24 cellular contexts compared by ENCODE assay signal in the genomic region with DNA sequence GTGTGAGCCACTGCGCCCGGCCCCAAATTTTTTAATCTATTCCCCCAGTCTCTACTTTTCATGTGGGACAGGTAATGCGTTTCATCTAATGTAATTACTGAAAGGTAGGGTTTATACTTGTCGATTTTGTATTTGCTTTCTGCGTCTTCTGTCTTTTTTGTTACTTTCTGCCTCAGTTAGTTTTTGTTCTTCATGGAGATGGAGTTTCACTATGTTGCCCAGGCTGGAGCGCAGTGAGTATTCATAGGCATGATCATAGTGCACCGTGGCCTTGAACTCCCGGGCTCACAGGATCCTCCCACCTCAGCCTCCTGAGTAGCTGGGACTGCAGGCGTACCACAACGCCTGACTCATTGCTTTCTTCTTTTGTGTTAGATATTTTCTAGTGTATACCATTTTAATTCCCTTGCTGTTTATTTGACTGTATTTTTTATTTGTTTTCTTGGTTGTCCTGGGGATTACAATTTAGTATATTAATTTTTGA. TPM values are rescaled to one million over a fixed set of nuclear protein-coding genes. Genes with fewer than 3 reads are reported as not detected.
DNase-seq lines count a peak whose midpoint lies in the region; ATAC-seq, FAIRE-seq and TF ChIP-seq lines count a peak whose summit lies in the region.
"Had no signal": no experiment of that assay in that cellular context is flagged by ENCODE, and none has a peak within 500 bp of the region (broad histone marks: within the 10 kb centered on the region; RNA-seq: fewer than 3 reads in every experiment).

No MANE protein-coding gene starts in this region.

- CTCF ChIA-PET in CD4-positive, alpha-beta T cell (lab: Charles Lee): no interaction called here
- CTCF ChIA-PET in CD8-positive, alpha-beta memory T cell (lab: Charles Lee): interaction anchor here (1.3 kb wide), 1 partner anchor 12 kb away, joined by 3 read pairs; no protein-coding TSS in a partner anchor
- CTCF ChIA-PET in SK-N-SH (lab: Yijun Ruan, JAX): no interaction called here

- H3K9ac ChIP-seq in SK-N-SH (no peak overlapping the region), kidney (ENCODE audit: low read length in 2 of 2) (no peak overlapping the region)
- H3K9ac ChIP-seq: BLaER1 treated with 17β-estradiol and CSF1 and Interleukin-3, amounts not matched to agents 10 nM and 100 nM had no signal

- in situ Hi-C loops in transverse colon (cut with MboI; ENCODE audit: low pct_ligation_motif_present in 1 of 4, low pct_unique_long_range_greater_than_20kb in 1 of 4, low sequenced_read_pairs in 3 of 4): no loop called here

- intact Hi-C loops in CD4-positive, alpha-beta T cell (cut with DNase I, micrococcal nuclease): no loop called here
- intact Hi-C loops in sciatic nerve (cut with DNase I): no loop called here
- intact Hi-C loops in kidney (cut with DNase I): no loop called here
- intact Hi-C loops in transverse colon (cut with DNase I; ENCODE audit: low total_unique reads): no loop called here

- H3K27me3 ChIP-seq in CD4-positive, alpha-beta T cell (ENCODE audit: control insufficient read depth, insufficient read depth, low read length): no peaks in the 10 kb centered on the region
- H3K27me3 ChIP-seq in CD8-positive, alpha-beta memory T cell (ENCODE audit: insufficient read depth, low read length, poor library complexity, severe bottlenecking): no peaks in the 10 kb centered on the region
- H3K27me3 ChIP-seq in SK-N-SH (ENCODE audit: insufficient read depth) (no peaks in the 10 kb centered on the region), transverse colon (no peaks in the 10 kb centered on the region)
- H3K27me3 ChIP-seq: BLaER1 treated with 17β-estradiol and CSF1 and Interleukin-3, amounts not matched to agents 10 nM and 100 nM; MG63; SJCRH30 had no signal

- no peak overlapping the region for H2AFZ ChIP-seq in SK-N-SH (ENCODE audit: low read depth)
- H2AFZ ChIP-seq: PC-9 had no signal

- no peak for TF ChIP-seq POLR2A in transverse colon (IDR thresholded peaks at IDR 0.05)

- TF ChIP-seq EP300 in SK-N-SH (IDR thresholded peaks at IDR 0.05; ENCODE audit: borderline replicate concordance in 1 of 2, low read depth in 1 of 2, low read length in 1 of 2) (no peak), transverse colon (IDR thresholded peaks at IDR 0.05; ENCODE audit: low read depth) (no peak)

- no peaks in the 10 kb centered on the region for H3K9me3 ChIP-seq in CD4-positive, alpha-beta T cell (ENCODE audit: control insufficient read depth, low read length)
- no peaks in the 10 kb centered on the region for H3K9me3 ChIP-seq in CD8-positive, alpha-beta memory T cell (ENCODE audit: low read length)
- H3K9me3 ChIP-seq in SK-N-SH (no peaks in the 10 kb centered on the region), kidney (ENCODE audit: control insufficient read depth in 1 of 2, low read length in 2 of 2) (no peaks in the 10 kb centered on the region), transverse colon (no peaks in the 10 kb centered on the region)
- H3K9me3 ChIP-seq: HAP-1, MG63, SJCRH30 had no signal

- H3K79me2 ChIP-seq in SK-N-SH (ENCODE audit: insufficient read depth): peaks cover 100% of the 10 kb centered on the region

- 96% methylated on average over 10 of the region's 10 CpGs for WGBS in SK-N-SH (ENCODE audit: low lambda C conversion rate)
- 95 to 98% methylated on average over 8 to 10 of the region's 10 CpGs for WGBS in transverse colon (ENCODE audit: low coverage in 1 of 2), 2 donors

- no peak for TF ChIP-seq RAD21 in SK-N-SH (IDR thresholded peaks at IDR 0.05; ENCODE audit: low read length)

- H3K4me1 ChIP-seq in CD8-positive, alpha-beta memory T cell (ENCODE audit: insufficient read depth, low read length): peaks cover 27% of the 10 kb centered on the region
- H3K4me1 ChIP-seq in SK-N-SH (ENCODE audit: control insufficient read depth in 1 of 2, insufficient read depth in 2 of 2, low read depth in 1 of 2, low read length in 1 of 2) (no peaks in the 10 kb centered on the region; a peak in 1 of 4 replicates), kidney (ENCODE audit: control insufficient read depth in 1 of 2, insufficient read depth in 1 of 2, low read depth in 1 of 2, low read length in 2 of 2) (no peaks in the 10 kb centered on the region), transverse colon (peaks cover 0 to 18% (median 5%) of the 10 kb centered on the region in 4 donors)
- H3K4me1 ChIP-seq: HAP-1, SJCRH30 had no signal

- no peak overlapping the region for H3K4me3 Mint-ChIP-seq in CD4-positive, alpha-beta T cell
- peak overlapping the region in 1 of 7 donors; percentile 20 for H3K4me3 Mint-ChIP-seq in CD8-positive, alpha-beta memory T cell
- H3K4me3 Mint-ChIP-seq in chondrocyte (ENCODE audit: unreplicated experiment): no peak overlapping the region

- peaks cover 57% of the 10 kb centered on the region for H3K36me3 Mint-ChIP-seq in CD4-positive, alpha-beta T cell (ENCODE audit: low read depth)
- H3K36me3 Mint-ChIP-seq in CD8-positive, alpha-beta memory T cell: peaks cover 0 to 46% (median 20%) of the 10 kb centered on the region in 3 donors
- peaks cover 4% of the 10 kb centered on the region for H3K36me3 Mint-ChIP-seq in chondrocyte (ENCODE audit: low read depth)

- POLR2A ChIA-PET in CD4-positive, alpha-beta T cell (lab: Charles Lee): interaction anchor here (0.6 kb wide), 1 partner anchor 990 kb away, joined by 3 read pairs; no protein-coding TSS in a partner anchor
- POLR2A ChIA-PET in CD8-positive, alpha-beta memory T cell (lab: Charles Lee): no interaction called here
- POLR2A ChIA-PET in SK-N-SH (lab: Yijun Ruan, JAX): no interaction called here

- H3K27ac Mint-ChIP-seq in CD4-positive, alpha-beta T cell: peak overlapping the region; percentile 22
- peak overlapping the region in 5 of 8 donors; percentile 2 to 51 (median 22) for H3K27ac Mint-ChIP-seq in CD8-positive, alpha-beta memory T cell
- H3K27ac Mint-ChIP-seq in chondrocyte (ENCODE audit: unreplicated experiment): no peak overlapping the region

- H3K4me3 ChIP-seq in CD8-positive, alpha-beta memory T cell (ENCODE audit: low read length): no peak overlapping the region
- H3K4me3 ChIP-seq in SK-N-SH (ENCODE audit: low read depth in 2 of 2, low read length in 1 of 2) (no peak overlapping the region), kidney (ENCODE audit: low read length in 2 of 2) (no peak overlapping the region), transverse colon (no peak overlapping the region)
- H3K4me3 ChIP-seq: BLaER1 treated with 17β-estradiol and CSF1 and Interleukin-3, amounts not matched to agents 10 nM and 100 nM; HAP-1; MG63; PC-9; SJCRH30 had no signal

- H3K36me3 ChIP-seq in CD8-positive, alpha-beta memory T cell (ENCODE audit: insufficient read depth, low read length): no peaks in the 10 kb centered on the region
- H3K36me3 ChIP-seq in SK-N-SH (replicated peaks in 1 of 2; ENCODE audit: control insufficient read depth in 1 of 2, insufficient read depth in 2 of 2, low read length in 1 of 2): no peaks in the 10 kb centered on the region
- H3K36me3 ChIP-seq in kidney (ENCODE audit: control insufficient read depth in 1 of 2, insufficient read depth in 2 of 2, low read length in 2 of 2): peaks cover 3% of the 10 kb centered on the region in 2 donors
- no peaks in the 10 kb centered on the region for H3K36me3 ChIP-seq in transverse colon
- H3K36me3 ChIP-seq: MG63, SJCRH30 had no signal

- no peaks in the 10 kb centered on the region for H3K9me2 ChIP-seq in SK-N-SH

- ATAC-seq in CD4-positive, alpha-beta T cell (ENCODE audit: poor library complexity): no peak
- no peak for ATAC-seq in sciatic nerve

- FAIRE-seq in kidney (lab: Jason Lieb, UNC): no peak
- FAIRE-seq: HTR-8/SVneo had no signal

- no peaks in the 10 kb centered on the region for H3K9me3 Mint-ChIP-seq in CD4-positive, alpha-beta T cell
- no peaks in the 10 kb centered on the region for H3K9me3 Mint-ChIP-seq in CD8-positive, alpha-beta memory T cell
- H3K9me3 Mint-ChIP-seq in chondrocyte (ENCODE audit: low read depth): no peaks in the 10 kb centered on the region

- H3F3A ChIP-seq in SK-N-SH (replicated peaks; ENCODE audit: insufficient read depth): no peaks in the 10 kb centered on the region

- peaks cover 57% of the 10 kb centered on the region for H3K4me1 Mint-ChIP-seq in CD4-positive, alpha-beta T cell (ENCODE audit: low read depth)
- H3K4me1 Mint-ChIP-seq in CD8-positive, alpha-beta memory T cell: peaks cover 50 to 70% (median 66%) of the 10 kb centered on the region in 3 donors
- peaks cover 14% of the 10 kb centered on the region for H3K4me1 Mint-ChIP-seq in chondrocyte (ENCODE audit: low read depth)

- H3K27me3 Mint-ChIP-seq in CD4-positive, alpha-beta T cell: no peaks in the 10 kb centered on the region
- no peaks in the 10 kb centered on the region for H3K27me3 Mint-ChIP-seq in CD8-positive, alpha-beta memory T cell
- no peaks in the 10 kb centered on the region for H3K27me3 Mint-ChIP-seq in chondrocyte (ENCODE audit: low read depth)

- H3K27ac ChIP-seq in CD4-positive, alpha-beta T cell (ENCODE audit: low read depth, low read length): no peak overlapping the region
- H3K27ac ChIP-seq in CD8-positive, alpha-beta memory T cell (ENCODE audit: low read depth, low read length): no peak overlapping the region
- H3K27ac ChIP-seq in SK-N-SH (ENCODE audit: low read depth in 2 of 2, low read length in 1 of 2) (no peak overlapping the region), kidney (ENCODE audit: low read depth in 2 of 2, low read length in 2 of 2) (no peak overlapping the region), transverse colon (no peak overlapping the region)
- H3K27ac ChIP-seq: BLaER1 treated with 17β-estradiol and CSF1 and Interleukin-3, amounts not matched to agents 10 nM and 100 nM; HL-60; PC-9; RWPE1; SJCRH30 had no signal

- no peak for TF ChIP-seq CTCF in CD4-positive, alpha-beta T cell (IDR thresholded peaks at IDR 0.05)
- TF ChIP-seq CTCF in chondrocyte (IDR thresholded peaks at IDR 0.05) (no peak), SK-N-SH (IDR thresholded peaks at IDR 0.05) (no peak), kidney (IDR thresholded peaks at IDR 0.05; ENCODE audit: borderline replicate concordance, extremely low read depth, insufficient read depth) (no peak), transverse colon (IDR thresholded peaks at IDR 0.05) (no peak)

- H3K4me2 ChIP-seq in SK-N-SH: no peak overlapping the region
- H3K4me2 ChIP-seq: BLaER1 treated with 17β-estradiol and CSF1 and Interleukin-3, amounts not matched to agents 10 nM and 100 nM; PC-9 had no signal

- no peak for DNase-seq in CD4-positive, alpha-beta T cell
- no peak for DNase-seq in CD8-positive, alpha-beta memory T cell
- DNase-seq in chondrocyte (ENCODE audit: low spot score) (peak; percentile 25), sciatic nerve (ENCODE audit: low spot score) (peak; percentile 17), SK-N-SH (no peak), kidney (no peak), transverse colon (no peak)
- DNase-seq: COR-L47, DMS 273 treated with DMSO at 0.1 percent for 48 hours, DND-41, Kasumi-1, MG63, NCI-H1048, NCI-H1436 treated with DMSO at 0.1 percent for 48 hours, NCI-H2029, NCI-H345, NCI-H524 treated with DMSO at 0.1 percent for 48 hours, PC-9, SJCRH30 had no signal

- peaks cover 86% of the 10 kb centered on the region for H4K20me1 ChIP-seq in SK-N-SH (ENCODE audit: insufficient read depth)

RNA-seq across cellular contexts. Expression of a gene that starts 23.4 kb away (rescaled TPM):
- total RNA-seq in CD4-positive, alpha-beta T cell: 10 to 100 TPM; 80.6 to 87.8 TPM
- 10 to 100 TPM; 68.9 to 74.6 TPM for total RNA-seq in CD8-positive, alpha-beta memory T cell
- 37.0 TPM for polyA plus RNA-seq in CD8-positive, alpha-beta memory T cell
- total RNA-seq in chondrocyte (59.6 to 92.3 TPM (median 61.0 TPM) in 3 replicates), sciatic nerve (104 TPM), kidney (92.9 TPM), transverse colon (100 to 1,000 TPM in 2 of 4 donors, 10 to 100 TPM in 2; 93.8 to 184 (median 139) TPM)
- polyA plus RNA-seq in SK-N-SH (2012; rRNA removed) (38.3 and 39.5 TPM in 2 replicates), kidney (ENCODE audit: insufficient read depth, low read depth, low replicate concordance) (15.8 TPM)
- 21.7 and 29.5 TPM in 2 replicates for polyA plus RNA-seq in SK-N-SH (2012; cell fraction: cytosol; rRNA removed)
- 140 and 184 TPM in 2 replicates for polyA plus RNA-seq in SK-N-SH (2012; cell fraction: nucleus; rRNA removed)

RNA-seq across cellular contexts. Expression of a gene that starts 36.7 kb away (rescaled TPM):
- total RNA-seq in CD4-positive, alpha-beta T cell: 10 to 100 TPM; 45.5 to 50.7 TPM
- 10 to 100 TPM; 30.8 to 35.2 TPM for total RNA-seq in CD8-positive, alpha-beta memory T cell
- polyA plus RNA-seq in CD8-positive, alpha-beta memory T cell: 54.4 TPM
- total RNA-seq in chondrocyte (24.5 to 27.3 TPM (median 27.2 TPM) in 3 replicates), sciatic nerve (30.6 TPM), kidney (88.9 TPM), transverse colon (100 to 1,000 TPM; 132 to 560 (median 370) TPM)
- polyA plus RNA-seq in SK-N-SH (2012; rRNA removed) (49.7 and 54.8 TPM in 2 replicates), kidney (ENCODE audit: insufficient read depth, low read depth, low replicate concordance) (42.3 TPM)
- 16.9 and 27.5 TPM in 2 replicates for polyA plus RNA-seq in SK-N-SH (2012; cell fraction: cytosol; rRNA removed)
- polyA plus RNA-seq in SK-N-SH (2012; cell fraction: nucleus; rRNA removed): 230 and 242 TPM in 2 replicates

RNA-seq across cellular contexts. Expression of a gene that starts 51.8 kb away (rescaled TPM):
- total RNA-seq in CD4-positive, alpha-beta T cell: 10 to 100 TPM in 1 of 2 experiments, 1 to 10 TPM in 1; 8.6 to 11.3 TPM
- total RNA-seq in CD8-positive, alpha-beta memory T cell: 10 to 100 TPM; 71.2 to 72.5 TPM
- 11.2 TPM for polyA plus RNA-seq in CD8-positive, alpha-beta memory T cell
- total RNA-seq in chondrocyte (32.5 to 34.8 TPM (median 33.0 TPM) in 3 replicates), sciatic nerve (15.6 TPM), kidney (19.1 TPM), transverse colon (10 to 100 TPM in 2 of 4 donors, 1 to 10 TPM in 2; 6.7 to 11.5 (median 9.8) TPM)
- polyA plus RNA-seq in SK-N-SH (2012; rRNA removed) (39.3 and 43.1 TPM in 2 replicates), kidney (ENCODE audit: insufficient read depth, low read depth, low replicate concordance) (13.5 TPM)
- 26.8 and 33.2 TPM in 2 replicates for polyA plus RNA-seq in SK-N-SH (2012; cell fraction: cytosol; rRNA removed)
- 68.6 and 77.5 TPM in 2 replicates for polyA plus RNA-seq in SK-N-SH (2012; cell fraction: nucleus; rRNA removed)

Comparison
In these comparisons a context has a peak if more than half of its experiments do, and no peak if none do; other contexts are left out.
1. DNase-seq: peak in chondrocyte (single experiment) and sciatic nerve (single experiment); none in CD4-positive, alpha-beta T cell (0 of 10), CD8-positive, alpha-beta memory T cell (0 of 5), SK-N-SH (single experiment), kidney (single experiment) and transverse colon (single experiment).